26 cellular contexts compared by ENCODE assay signal in the genomic region with DNA sequence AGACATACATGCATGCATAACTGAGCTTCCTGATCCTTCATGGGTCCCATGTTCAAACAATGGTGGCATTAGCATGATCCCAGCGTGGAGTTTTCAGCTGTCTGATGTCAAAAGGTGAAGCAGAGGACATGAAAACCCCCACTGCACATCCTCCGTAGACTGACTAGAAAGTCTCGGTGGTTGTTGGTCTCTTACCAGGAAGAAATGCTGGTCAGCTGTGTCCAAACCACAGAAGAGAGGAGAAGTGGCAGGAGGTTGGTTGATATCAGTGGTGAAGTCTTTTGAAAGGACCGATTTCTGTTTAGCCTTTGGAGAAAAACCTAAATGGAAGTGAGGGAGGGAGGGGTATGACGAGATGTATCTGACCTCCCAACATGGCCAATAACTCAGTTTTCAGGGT.
"Had no signal": no experiment of that assay in that cellular context is flagged by ENCODE, and none has a peak within 500 bp of the region (broad histone marks: within the 10 kb centered on the region; RNA-seq: fewer than 3 reads in every experiment).

No MANE protein-coding gene starts in this region.

- H3K4me3 Mint-ChIP-seq: dendritic cell treated with granulocyte-macrophage colony-stimulating factor and Interleukin-4, amounts not matched to agents 40 ng/mL and 50 ng/mL, for 4 days; effector memory CD8-positive, alpha-beta T cell had no signal

- H3K27ac ChIP-seq: colonic mucosa, coronary artery, dorsolateral prefrontal cortex, epithelial cell of prostate, esophagus muscularis mucosa, esophagus squamous epithelium, foreskin keratinocyte, gastrocnemius medialis, gastroesophageal sphincter, heart left ventricle, heart right ventricle, hepatocyte had no signal

- H3K27ac Mint-ChIP-seq: dendritic cell treated with granulocyte-macrophage colony-stimulating factor and Interleukin-4, amounts not matched to agents 40 ng/mL and 50 ng/mL, for 4 days; effector memory CD8-positive, alpha-beta T cell had no signal

- H3K27me3 Mint-ChIP-seq: dendritic cell treated with granulocyte-macrophage colony-stimulating factor and Interleukin-4, amounts not matched to agents 40 ng/mL and 50 ng/mL, for 4 days; effector memory CD8-positive, alpha-beta T cell had no signal

- ATAC-seq: effector memory CD8-positive, alpha-beta T cell; esophagus mucosa; foreskin keratinocyte; gastrocnemius medialis; gastroesophageal sphincter; heart left ventricle; heart right ventricle had no signal

- H3K9me3 ChIP-seq: colonic mucosa, gastrocnemius medialis, gastroesophageal sphincter had no signal

- DNase-seq: colonic mucosa; cortex of kidney; dermis blood vessel endothelial cell; dorsolateral prefrontal cortex; effector CD4-positive, alpha-beta T cell; effector CD8-positive, alpha-beta T cell; effector memory CD4-positive, alpha-beta T cell; effector memory CD8-positive, alpha-beta T cell; erythroblast; esophagus squamous epithelium; foreskin fibroblast; foreskin keratinocyte; foreskin melanocyte; gastrocnemius medialis; glutamatergic neuron; head of caudate nucleus; heart left ventricle; heart right ventricle; hippocampal formation had no signal

- H3K36me3 ChIP-seq: colonic mucosa, esophagus muscularis mucosa, esophagus squamous epithelium, gastrocnemius medialis, gastroesophageal sphincter, heart left ventricle, heart right ventricle had no signal

- H3K4me2 ChIP-seq: hepatocyte had no signal

- H3K4me3 ChIP-seq: colonic mucosa, coronary artery, dorsolateral prefrontal cortex, esophagus muscularis mucosa, esophagus squamous epithelium, gastrocnemius medialis, gastroesophageal sphincter, heart left ventricle, heart right ventricle, hepatocyte had no signal

- H2AFZ ChIP-seq: hepatocyte had no signal

- H3K4me1 ChIP-seq: colonic mucosa, foreskin keratinocyte had no signal

- H3K79me2 ChIP-seq: hepatocyte had no signal

- H3K27me3 ChIP-seq: colonic mucosa, esophagus muscularis mucosa, esophagus squamous epithelium, foreskin keratinocyte, gastrocnemius medialis, gastroesophageal sphincter, heart left ventricle, heart right ventricle, hepatocyte had no signal
